In the genomic region with DNA sequence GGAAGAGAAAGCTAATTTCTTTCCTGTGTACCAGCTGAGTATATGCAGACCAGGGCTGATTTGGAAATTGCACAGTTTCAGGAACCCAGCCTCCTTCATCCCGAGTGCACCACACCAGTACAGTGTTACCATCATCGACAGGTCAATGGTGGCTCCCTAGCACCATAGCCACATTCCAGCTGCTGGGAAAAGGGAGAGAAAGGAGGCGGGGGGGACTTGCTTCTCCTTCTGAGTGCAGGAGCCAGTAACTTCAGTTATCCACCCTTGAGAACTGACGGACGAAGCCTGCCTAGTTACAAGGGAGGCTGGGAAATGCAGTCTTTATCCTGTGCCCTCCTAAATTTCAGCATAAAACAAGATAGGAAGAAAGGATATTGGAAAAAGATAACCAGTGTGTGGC, we compare ENCODE assay signal across 13 cellular contexts.
DNase-seq lines count a peak whose midpoint lies in the region; ATAC-seq and TF ChIP-seq lines count a peak whose summit lies in the region.
"Had no signal": no experiment of that assay in that cellular context is flagged by ENCODE, and none has a peak within 500 bp of the region (broad histone marks: within the 10 kb centered on the region; RNA-seq: fewer than 3 reads in every experiment).

No MANE protein-coding gene starts in this region.

- H3K27me3 Mint-ChIP-seq in activated CD4-positive, alpha-beta T cell treated with anti-CD3 and anti-CD28 coated beads, Interleukin-2, amount 10 ng/mL, durations not matched to agents 24 days and 14 days: no peaks in the 10 kb centered on the region

- ATAC-seq in left lung (no peak), HG02970 (IDR thresholded peaks at IDR 0.05; ENCODE audit: low FRiP score, unreplicated experiment) (no peak)

- TF ChIP-seq CTCF in left lung (IDR thresholded peaks at IDR 0.05) (no peak), spleen (IDR thresholded peaks at IDR 0.05 in 8 of 11, conservative IDR thresholded peaks at IDR 0.05 in 3 of 11) (no peak)

- H3K4me1 ChIP-seq in SJSA1 (replicated peaks) (peaks cover 87% of the 10 kb centered on the region), left lung (peaks cover 13 to 54% of the 10 kb centered on the region in 2 donors), spleen (peaks cover 0 to 33% (median 21%) of the 10 kb centered on the region in 6 donors)

- peak overlapping the region; percentile 28 for H3K4me3 Mint-ChIP-seq in activated CD4-positive, alpha-beta T cell treated with anti-CD3 and anti-CD28 coated beads, Interleukin-2, amount 10 ng/mL, durations not matched to agents 24 days and 14 days

- H3K9me3 ChIP-seq in SJSA1 (replicated peaks) (no peaks in the 10 kb centered on the region), left lung (no peaks in the 10 kb centered on the region), spleen (no peaks in the 10 kb centered on the region)
- H3K9me3 ChIP-seq: A549, tibial artery had no signal

- peaks cover 14% of the 10 kb centered on the region for H3K9me3 Mint-ChIP-seq in activated CD4-positive, alpha-beta T cell treated with anti-CD3 and anti-CD28 coated beads, Interleukin-2, amount 10 ng/mL, durations not matched to agents 24 days and 14 days

- H3K27ac ChIP-seq in SJSA1 (peak overlapping the region; percentile 89), left lung (peak overlapping the region; percentile 52 to 70), spleen (peak overlapping the region in 7 of 8 donors; percentile 26 to 74 (median 65))

- no peak for DNase-seq in activated CD4-positive, alpha-beta T cell treated with anti-CD3 and anti-CD28 coated beads, Interleukin-2, amount 10 ng/mL, durations not matched to agents 24 days and 14 days
- no peak for DNase-seq in activated CD4-positive, alpha-beta T cell treated with anti-CD3 and anti-CD28 coated beads, Interleukin-2, amount 50 U/mL, for 4 hours
- DNase-seq in SJSA1 (ENCODE audit: low read depth in 1 of 2, low spot score in 2 of 2) (no peak), left lung (no peak), spleen (no peak)
- no peak for DNase-seq in activated CD8-positive, alpha-beta memory T cell treated with anti-CD3 and anti-CD28 coated beads, Interleukin-2, amount 50 U/mL, for 4 hours
- no peak for DNase-seq in activated CD4-positive, alpha-beta T cell treated with anti-CD3 and anti-CD28 coated beads for 48 hours
- DNase-seq: DMS 273 treated with DMSO at 0.1 percent for 48 hours, NCI-H2171 treated with DMSO at 0.1 percent for 48 hours, RPMI8226, tibial artery had no signal

- no peaks in the 10 kb centered on the region for H3K36me3 ChIP-seq in SJSA1
- no peaks in the 10 kb centered on the region for H3K36me3 ChIP-seq in left lung
- no peaks in the 10 kb centered on the region for H3K36me3 ChIP-seq in spleen
- H3K36me3 ChIP-seq: tibial artery had no signal

- H3K4me1 Mint-ChIP-seq in activated CD4-positive, alpha-beta T cell treated with anti-CD3 and anti-CD28 coated beads, Interleukin-2, amount 10 ng/mL, durations not matched to agents 24 days and 14 days: peaks cover 52% of the 10 kb centered on the region

- intact Hi-C loops in activated CD4-positive, alpha-beta T cell treated with anti-CD3 and anti-CD28 coated beads, Interleukin-2, amount 10 ng/mL, durations not matched to agents 24 days and 14 days (cut with micrococcal nuclease): no loop called here
- intact Hi-C loops in left lung (cut with DNase I) (no loop called here), spleen (cut with DNase I; ENCODE audit: low total_unique reads) (no loop called here)

- no peaks in the 10 kb centered on the region for H3K27me3 ChIP-seq in SJSA1 (replicated peaks)
- no peaks in the 10 kb centered on the region for H3K27me3 ChIP-seq in left lung
- no peaks in the 10 kb centered on the region for H3K27me3 ChIP-seq in spleen (replicated peaks in 1 of 7)
- H3K27me3 ChIP-seq: tibial artery had no signal

- no peaks in the 10 kb centered on the region for H3K36me3 Mint-ChIP-seq in activated CD4-positive, alpha-beta T cell treated with anti-CD3 and anti-CD28 coated beads, Interleukin-2, amount 10 ng/mL, durations not matched to agents 24 days and 14 days (ENCODE audit: low read depth)

- no peak overlapping the region for H3K27ac Mint-ChIP-seq in activated CD4-positive, alpha-beta T cell treated with anti-CD3 and anti-CD28 coated beads, Interleukin-2, amount 10 ng/mL, durations not matched to agents 24 days and 14 days

- H3K4me3 ChIP-seq in SJSA1: no peak overlapping the region
- no peak overlapping the region for H3K4me3 ChIP-seq in left lung
- H3K4me3 ChIP-seq in spleen: no peak overlapping the region
- H3K4me3 ChIP-seq: A549, tibial artery had no signal

- no peak for TF ChIP-seq POLR2A in spleen (IDR thresholded peaks at IDR 0.05)

- WGBS in spleen, 5 donors: 48 to 68% (median 63%) methylated on average over 5 of the region's 5 CpGs
